1 cellular context compared by ENCODE assay signal in the genomic region with DNA sequence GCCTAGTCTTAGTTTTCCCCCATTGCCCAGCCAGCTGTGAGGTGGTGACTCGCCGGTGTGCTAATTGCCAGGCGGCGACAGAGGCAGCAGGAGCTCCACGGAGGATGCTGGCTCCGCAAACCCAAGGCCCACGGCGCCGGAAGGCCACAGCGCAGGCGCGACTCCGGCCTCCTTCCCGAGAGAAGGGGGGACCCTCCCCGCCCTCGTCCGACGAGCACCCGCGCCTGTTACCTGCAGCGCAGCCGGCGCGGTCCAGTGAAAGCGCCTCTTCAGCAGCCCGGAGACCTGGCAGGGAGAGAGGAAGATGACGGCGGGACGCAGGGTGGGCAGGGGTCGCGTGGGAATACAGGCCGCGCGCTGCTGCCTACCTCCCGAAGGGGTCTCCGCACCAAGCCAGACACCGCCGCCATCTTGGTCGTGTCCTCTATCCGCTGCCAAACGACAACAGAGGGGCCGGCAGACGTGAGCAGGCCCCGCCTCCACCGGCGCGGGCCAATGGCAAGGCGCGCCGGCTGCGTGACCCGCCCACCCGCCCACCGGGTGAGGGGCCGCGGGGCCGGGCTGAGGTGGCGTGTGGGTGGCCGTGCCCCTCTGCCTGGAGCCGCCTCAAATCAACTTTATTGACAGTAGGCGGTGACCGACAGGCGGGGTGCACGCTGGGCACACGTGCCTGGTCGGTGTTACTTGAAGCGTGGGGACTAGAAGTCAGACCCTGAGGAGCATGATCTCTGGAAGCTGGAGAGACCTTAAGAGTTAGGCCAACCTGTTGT.
A peak's percentile ranks its signal among the peaks of the same experiment; 100 is the strongest.
TF ChIP-seq lines count a peak whose summit lies in the region.

A gene (minus strand): TSS at position 433 of the 770 bp plus-strand sequence. CDS start 23 bp downstream, at position 410.

TF ChIP-seq in GM12878, 131 proteins besides CTCF, POLR2A, EP300 and RAD21 (continued from another document):
- TF ChIP-seq, protein P1, sequence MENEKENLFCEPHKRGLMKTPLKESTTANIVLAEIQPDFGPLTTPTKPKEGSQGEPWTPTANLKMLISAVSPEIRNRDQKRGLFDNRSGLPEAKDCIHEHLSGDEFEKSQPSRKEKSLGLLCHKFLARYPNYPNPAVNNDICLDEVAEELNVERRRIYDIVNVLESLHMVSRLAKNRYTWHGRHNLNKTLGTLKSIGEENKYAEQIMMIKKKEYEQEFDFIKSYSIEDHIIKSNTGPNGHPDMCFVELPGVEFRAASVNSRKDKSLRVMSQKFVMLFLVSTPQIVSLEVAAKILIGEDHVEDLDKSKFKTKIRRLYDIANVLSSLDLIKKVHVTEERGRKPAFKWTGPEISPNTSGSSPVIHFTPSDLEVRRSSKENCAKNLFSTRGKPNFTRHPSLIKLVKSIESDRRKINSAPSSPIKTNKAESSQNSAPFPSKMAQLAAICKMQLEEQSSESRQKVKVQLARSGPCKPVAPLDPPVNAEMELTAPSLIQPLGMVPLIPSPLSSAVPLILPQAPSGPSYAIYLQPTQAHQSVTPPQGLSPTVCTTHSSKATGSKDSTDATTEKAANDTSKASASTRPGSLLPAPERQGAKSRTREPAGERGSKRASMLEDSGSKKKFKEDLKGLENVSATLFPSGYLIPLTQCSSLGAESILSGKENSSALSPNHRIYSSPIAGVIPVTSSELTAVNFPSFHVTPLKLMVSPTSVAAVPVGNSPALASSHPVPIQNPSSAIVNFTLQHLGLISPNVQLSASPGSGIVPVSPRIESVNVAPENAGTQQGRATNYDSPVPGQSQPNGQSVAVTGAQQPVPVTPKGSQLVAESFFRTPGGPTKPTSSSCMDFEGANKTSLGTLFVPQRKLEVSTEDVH (IDR thresholded peaks at IDR 0.05; ENCODE audit: low read depth, partially characterized antibody) = no peak
- no peak for TF ChIP-seq CBX5 (IDR thresholded peaks at IDR 0.05; ENCODE audit: low read depth)
- TF ChIP-seq, protein P2, sequence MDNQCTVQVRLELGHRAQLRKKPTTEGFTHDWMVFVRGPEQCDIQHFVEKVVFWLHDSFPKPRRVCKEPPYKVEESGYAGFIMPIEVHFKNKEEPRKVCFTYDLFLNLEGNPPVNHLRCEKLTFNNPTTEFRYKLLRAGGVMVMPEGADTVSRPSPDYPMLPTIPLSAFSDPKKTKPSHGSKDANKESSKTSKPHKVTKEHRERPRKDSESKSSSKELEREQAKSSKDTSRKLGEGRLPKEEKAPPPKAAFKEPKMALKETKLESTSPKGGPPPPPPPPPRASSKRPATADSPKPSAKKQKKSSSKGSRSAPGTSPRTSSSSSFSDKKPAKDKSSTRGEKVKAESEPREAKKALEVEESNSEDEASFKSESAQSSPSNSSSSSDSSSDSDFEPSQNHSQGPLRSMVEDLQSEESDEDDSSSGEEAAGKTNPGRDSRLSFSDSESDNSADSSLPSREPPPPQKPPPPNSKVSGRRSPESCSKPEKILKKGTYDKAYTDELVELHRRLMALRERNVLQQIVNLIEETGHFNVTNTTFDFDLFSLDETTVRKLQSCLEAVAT (IDR thresholded peaks at IDR 0.05) = 0 out of 2 replicates have a peak, but pooled peaks have one; percentile 43
- TF ChIP-seq POLR2AphosphoS2 (IDR thresholded peaks at IDR 0.05; ENCODE audit: low read depth, low read length) = peak; percentile 87
- peak; percentile 94 for TF ChIP-seq LARP7 (IDR thresholded peaks at IDR 0.05)
- no peak for TF ChIP-seq TCF3 (IDR thresholded peaks at IDR 0.05; ENCODE audit: borderline replicate concordance, insufficient read depth, low read depth, low read length)
- TF ChIP-seq, protein P3, sequence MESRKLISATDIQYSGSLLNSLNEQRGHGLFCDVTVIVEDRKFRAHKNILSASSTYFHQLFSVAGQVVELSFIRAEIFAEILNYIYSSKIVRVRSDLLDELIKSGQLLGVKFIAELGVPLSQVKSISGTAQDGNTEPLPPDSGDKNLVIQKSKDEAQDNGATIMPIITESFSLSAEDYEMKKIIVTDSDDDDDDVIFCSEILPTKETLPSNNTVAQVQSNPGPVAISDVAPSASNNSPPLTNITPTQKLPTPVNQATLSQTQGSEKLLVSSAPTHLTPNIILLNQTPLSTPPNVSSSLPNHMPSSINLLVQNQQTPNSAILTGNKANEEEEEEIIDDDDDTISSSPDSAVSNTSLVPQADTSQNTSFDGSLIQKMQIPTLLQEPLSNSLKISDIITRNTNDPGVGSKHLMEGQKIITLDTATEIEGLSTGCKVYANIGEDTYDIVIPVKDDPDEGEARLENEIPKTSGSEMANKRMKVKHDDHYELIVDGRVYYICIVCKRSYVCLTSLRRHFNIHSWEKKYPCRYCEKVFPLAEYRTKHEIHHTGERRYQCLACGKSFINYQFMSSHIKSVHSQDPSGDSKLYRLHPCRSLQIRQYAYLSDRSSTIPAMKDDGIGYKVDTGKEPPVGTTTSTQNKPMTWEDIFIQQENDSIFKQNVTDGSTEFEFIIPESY (IDR thresholded peaks at IDR 0.05) = no peak
- TF ChIP-seq, protein P4, sequence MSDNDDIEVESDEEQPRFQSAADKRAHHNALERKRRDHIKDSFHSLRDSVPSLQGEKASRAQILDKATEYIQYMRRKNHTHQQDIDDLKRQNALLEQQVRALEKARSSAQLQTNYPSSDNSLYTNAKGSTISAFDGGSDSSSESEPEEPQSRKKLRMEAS (IDR thresholded peaks at IDR 0.05; ENCODE audit: low read depth, low read length) = peak; percentile 85
- TF ChIP-seq ASH2L (IDR thresholded peaks at IDR 0.05; ENCODE audit: borderline replicate concordance, low read depth) = no peak; the same call in 1 of the 2 replicates
- TF ChIP-seq EGR1 (IDR thresholded peaks at IDR 0.05; ENCODE audit: borderline replicate concordance in 1 of 2, low read depth in 2 of 2, low read length in 2 of 2) = peak in 1 of 2 experiments; percentile 75; a peak in 1 of 3 replicates
- TF ChIP-seq PAX8 (IDR thresholded peaks at IDR 0.05) = no peak
- TF ChIP-seq NR2C1 (IDR thresholded peaks at IDR 0.05) = peak; percentile 27
- TF ChIP-seq RELA (IDR thresholded peaks at IDR 0.05; ENCODE audit: borderline replicate concordance, partially characterized antibody) = peak; percentile 49
- TF ChIP-seq, protein P5, sequence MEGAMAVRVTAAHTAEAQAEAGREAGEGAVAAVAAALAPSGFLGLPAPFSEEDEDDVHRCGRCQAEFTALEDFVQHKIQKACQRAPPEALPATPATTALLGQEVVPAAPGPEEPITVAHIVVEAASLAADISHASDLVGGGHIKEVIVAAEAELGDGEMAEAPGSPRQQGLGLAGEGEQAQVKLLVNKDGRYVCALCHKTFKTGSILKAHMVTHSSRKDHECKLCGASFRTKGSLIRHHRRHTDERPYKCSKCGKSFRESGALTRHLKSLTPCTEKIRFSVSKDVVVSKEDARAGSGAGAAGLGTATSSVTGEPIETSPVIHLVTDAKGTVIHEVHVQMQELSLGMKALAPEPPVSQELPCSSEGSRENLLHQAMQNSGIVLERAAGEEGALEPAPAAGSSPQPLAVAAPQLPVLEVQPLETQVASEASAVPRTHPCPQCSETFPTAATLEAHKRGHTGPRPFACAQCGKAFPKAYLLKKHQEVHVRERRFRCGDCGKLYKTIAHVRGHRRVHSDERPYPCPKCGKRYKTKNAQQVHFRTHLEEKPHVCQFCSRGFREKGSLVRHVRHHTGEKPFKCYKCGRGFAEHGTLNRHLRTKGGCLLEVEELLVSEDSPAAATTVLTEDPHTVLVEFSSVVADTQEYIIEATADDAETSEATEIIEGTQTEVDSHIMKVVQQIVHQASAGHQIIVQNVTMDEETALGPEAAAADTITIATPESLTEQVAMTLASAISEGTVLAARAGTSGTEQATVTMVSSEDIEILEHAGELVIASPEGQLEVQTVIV (IDR thresholded peaks at IDR 0.05; ENCODE audit: borderline replicate concordance, partially characterized antibody) = no peak
- no peak for TF ChIP-seq TCF12 (IDR thresholded peaks at IDR 0.05; ENCODE audit: low read depth, low read length)
- TF ChIP-seq HDGF (IDR thresholded peaks at IDR 0.05) = peak; percentile 90
- TF ChIP-seq, protein P6, sequence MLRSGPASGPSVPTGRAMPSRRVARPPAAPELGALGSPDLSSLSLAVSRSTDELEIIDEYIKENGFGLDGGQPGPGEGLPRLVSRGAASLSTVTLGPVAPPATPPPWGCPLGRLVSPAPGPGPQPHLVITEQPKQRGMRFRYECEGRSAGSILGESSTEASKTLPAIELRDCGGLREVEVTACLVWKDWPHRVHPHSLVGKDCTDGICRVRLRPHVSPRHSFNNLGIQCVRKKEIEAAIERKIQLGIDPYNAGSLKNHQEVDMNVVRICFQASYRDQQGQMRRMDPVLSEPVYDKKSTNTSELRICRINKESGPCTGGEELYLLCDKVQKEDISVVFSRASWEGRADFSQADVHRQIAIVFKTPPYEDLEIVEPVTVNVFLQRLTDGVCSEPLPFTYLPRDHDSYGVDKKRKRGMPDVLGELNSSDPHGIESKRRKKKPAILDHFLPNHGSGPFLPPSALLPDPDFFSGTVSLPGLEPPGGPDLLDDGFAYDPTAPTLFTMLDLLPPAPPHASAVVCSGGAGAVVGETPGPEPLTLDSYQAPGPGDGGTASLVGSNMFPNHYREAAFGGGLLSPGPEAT (IDR thresholded peaks at IDR 0.05; ENCODE audit: low read depth) = peak; percentile 78
- TF ChIP-seq, protein P7, sequence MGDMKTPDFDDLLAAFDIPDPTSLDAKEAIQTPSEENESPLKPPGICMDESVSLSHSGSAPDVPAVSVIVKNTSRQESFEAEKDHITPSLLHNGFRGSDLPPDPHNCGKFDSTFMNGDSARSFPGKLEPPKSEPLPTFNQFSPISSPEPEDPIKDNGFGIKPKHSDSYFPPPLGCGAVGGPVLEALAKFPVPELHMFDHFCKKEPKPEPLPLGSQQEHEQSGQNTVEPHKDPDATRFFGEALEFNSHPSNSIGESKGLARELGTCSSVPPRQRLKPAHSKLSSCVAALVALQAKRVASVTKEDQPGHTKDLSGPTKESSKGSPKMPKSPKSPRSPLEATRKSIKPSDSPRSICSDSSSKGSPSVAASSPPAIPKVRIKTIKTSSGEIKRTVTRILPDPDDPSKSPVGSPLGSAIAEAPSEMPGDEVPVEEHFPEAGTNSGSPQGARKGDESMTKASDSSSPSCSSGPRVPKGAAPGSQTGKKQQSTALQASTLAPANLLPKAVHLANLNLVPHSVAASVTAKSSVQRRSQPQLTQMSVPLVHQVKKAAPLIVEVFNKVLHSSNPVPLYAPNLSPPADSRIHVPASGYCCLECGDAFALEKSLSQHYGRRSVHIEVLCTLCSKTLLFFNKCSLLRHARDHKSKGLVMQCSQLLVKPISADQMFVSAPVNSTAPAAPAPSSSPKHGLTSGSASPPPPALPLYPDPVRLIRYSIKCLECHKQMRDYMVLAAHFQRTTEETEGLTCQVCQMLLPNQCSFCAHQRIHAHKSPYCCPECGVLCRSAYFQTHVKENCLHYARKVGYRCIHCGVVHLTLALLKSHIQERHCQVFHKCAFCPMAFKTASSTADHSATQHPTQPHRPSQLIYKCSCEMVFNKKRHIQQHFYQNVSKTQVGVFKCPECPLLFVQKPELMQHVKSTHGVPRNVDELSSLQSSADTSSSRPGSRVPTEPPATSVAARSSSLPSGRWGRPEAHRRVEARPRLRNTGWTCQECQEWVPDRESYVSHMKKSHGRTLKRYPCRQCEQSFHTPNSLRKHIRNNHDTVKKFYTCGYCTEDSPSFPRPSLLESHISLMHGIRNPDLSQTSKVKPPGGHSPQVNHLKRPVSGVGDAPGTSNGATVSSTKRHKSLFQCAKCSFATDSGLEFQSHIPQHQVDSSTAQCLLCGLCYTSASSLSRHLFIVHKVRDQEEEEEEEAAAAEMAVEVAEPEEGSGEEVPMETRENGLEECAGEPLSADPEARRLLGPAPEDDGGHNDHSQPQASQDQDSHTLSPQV (IDR thresholded peaks at IDR 0.05) = peak; percentile 70; the same call in 1 of the 2 replicates
